Comparison of ENCODE assay signal across 24 cellular contexts in genomic region chr2:71893646-71894045, GRCh38.
"Had no signal": no experiment of that assay in that cellular context is flagged by ENCODE, and none has a peak within 500 bp of the region (broad histone marks: within the 10 kb centered on the region; RNA-seq: fewer than 3 reads in every experiment).

No MANE protein-coding gene starts in this region.

- H3K27ac Mint-ChIP-seq: activated CD4-positive, alpha-beta memory T cell treated with anti-CD3 and anti-CD28 coated beads for 36 hours; activated naive CD8-positive, alpha-beta T cell treated with anti-CD3 and anti-CD28 coated beads for 36 hours; natural killer cell; neural progenitor cell; stimulated activated naive CD8-positive, alpha-beta T cell treated with anti-CD3 and anti-CD28 coated beads, Interleukin-15, Interleukin-2, amounts not matched to agents 100 ng/mL and 50 ng/mL, for 24 hours; T-helper 2 cell treated with Interferon-gamma antibody and Interleukin-4, amounts not matched to agents 5 μg/mL and 100 μg/mL, for 36 hours had no signal

- ATAC-seq: body of pancreas, gastroesophageal sphincter, left cardiac atrium, left ventricle myocardium superior, natural killer cell, right lobe of liver had no signal

- DNase-seq: activated CD4-positive, alpha-beta memory T cell treated with anti-CD3 and anti-CD28 coated beads for 36 hours; activated CD4-positive, alpha-beta T cell treated with anti-CD3 and anti-CD28 coated beads for 4 hours; activated effector memory CD4-positive, alpha-beta T cell treated with Interleukin-2 at 50 U/mL for 16 hours; activated naive CD4-positive, alpha-beta T cell treated with Interleukin-2 at 50 U/mL for 16 hours; activated naive CD8-positive, alpha-beta T cell treated with anti-CD3 and anti-CD28 coated beads for 36 hours; aorta; body of pancreas; effector memory CD4-positive, alpha-beta T cell; erythroblast; left cardiac atrium; left ventricle myocardium superior; natural killer cell; right lobe of liver; stimulated activated CD4-positive, alpha-beta T cell treated with anti-CD3 and anti-CD28 coated beads, Interleukin-4, amount 100 ng/mL, for 1 hour; T-helper 1 cell; trophoblast cell; uterus had no signal

- H3K4me2 ChIP-seq: hepatocyte, neural progenitor cell had no signal

- H3K27me3 ChIP-seq: adrenal gland, body of pancreas, neural progenitor cell, right lobe of liver, uterus had no signal

- H3K36me3 Mint-ChIP-seq: activated CD4-positive, alpha-beta memory T cell treated with anti-CD3 and anti-CD28 coated beads for 36 hours; activated naive CD8-positive, alpha-beta T cell treated with anti-CD3 and anti-CD28 coated beads for 36 hours; natural killer cell; neural progenitor cell had no signal

- H3K36me3 ChIP-seq: adrenal gland, gastroesophageal sphincter, neural progenitor cell, right lobe of liver, thoracic aorta, uterus had no signal

- H3K27ac ChIP-seq: adrenal gland, body of pancreas, gastroesophageal sphincter, hepatocyte, neural progenitor cell, right lobe of liver, thoracic aorta, uterus had no signal

- H3K4me1 ChIP-seq: adrenal gland, body of pancreas, gastroesophageal sphincter, neural progenitor cell, right lobe of liver, uterus had no signal

- H3K4me1 Mint-ChIP-seq: activated naive CD8-positive, alpha-beta T cell treated with anti-CD3 and anti-CD28 coated beads for 36 hours; natural killer cell; neural progenitor cell had no signal

- H3K9ac ChIP-seq: neural progenitor cell had no signal

- H2AFZ ChIP-seq: hepatocyte, neural progenitor cell had no signal

- H3K9me3 Mint-ChIP-seq: activated CD4-positive, alpha-beta memory T cell treated with anti-CD3 and anti-CD28 coated beads for 36 hours; activated naive CD8-positive, alpha-beta T cell treated with anti-CD3 and anti-CD28 coated beads for 36 hours; natural killer cell; neural progenitor cell; stimulated activated naive CD8-positive, alpha-beta T cell treated with anti-CD3 and anti-CD28 coated beads, Interleukin-15, Interleukin-2, amounts not matched to agents 100 ng/mL and 50 ng/mL, for 24 hours; T-helper 2 cell treated with Interferon-gamma antibody and Interleukin-4, amounts not matched to agents 5 μg/mL and 100 μg/mL, for 36 hours had no signal

- H3K4me3 Mint-ChIP-seq: activated CD4-positive, alpha-beta memory T cell treated with anti-CD3 and anti-CD28 coated beads for 36 hours; activated naive CD8-positive, alpha-beta T cell treated with anti-CD3 and anti-CD28 coated beads for 36 hours; natural killer cell; neural progenitor cell; stimulated activated naive CD8-positive, alpha-beta T cell treated with anti-CD3 and anti-CD28 coated beads, Interleukin-15, Interleukin-2, amounts not matched to agents 100 ng/mL and 50 ng/mL, for 24 hours; T-helper 2 cell treated with Interferon-gamma antibody and Interleukin-4, amounts not matched to agents 5 μg/mL and 100 μg/mL, for 36 hours had no signal

- H3K9me3 ChIP-seq: adrenal gland, body of pancreas, gastroesophageal sphincter, right lobe of liver, thoracic aorta, uterus had no signal

- H3K4me3 ChIP-seq: adrenal gland, body of pancreas, gastroesophageal sphincter, hepatocyte, neural progenitor cell, right lobe of liver, thoracic aorta, uterus had no signal
